In the genomic region with DNA sequence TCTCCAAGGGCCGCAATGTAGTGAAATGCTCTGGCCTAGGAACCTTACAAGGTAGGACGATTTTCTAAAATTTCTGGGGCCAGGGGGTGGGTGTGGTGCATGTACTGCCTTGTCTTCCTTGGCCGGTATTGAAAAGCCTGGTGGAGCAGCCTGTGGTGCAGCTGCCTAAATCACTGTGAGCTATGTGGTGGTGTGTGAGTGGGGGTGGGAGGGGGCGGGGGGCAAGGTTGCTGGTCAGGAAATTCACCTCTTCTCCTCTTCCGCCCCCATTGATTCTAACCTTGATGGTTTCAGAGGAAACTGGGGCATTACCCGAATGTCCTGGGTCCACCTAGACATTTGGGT, we compare ENCODE assay signal across 12 cellular contexts.
DNase-seq lines count a peak whose midpoint lies in the region; ATAC-seq, FAIRE-seq and TF ChIP-seq lines count a peak whose summit lies in the region.
"Had no signal": no experiment of that assay in that cellular context is flagged by ENCODE, and none has a peak within 500 bp of the region (broad histone marks: within the 10 kb centered on the region; RNA-seq: fewer than 3 reads in every experiment).

No MANE protein-coding gene starts in this region.

- POLR2A ChIA-PET in endothelial cell of umbilical vein (lab: Charles Lee) = interaction anchor here (0.6 to 0.9 kb wide), 2 partner anchors 8 to 90 kb away, joined by 3 read pairs; no protein-coding TSS in a partner anchor
- POLR2A ChIA-PET in activated CD4-positive, alpha-beta T cell treated with anti-CD3 and anti-CD28 coated beads for 36 hours (lab: Charles Lee) = no interaction called here

- ATAC-seq in Right ventricle myocardium superior (ENCODE audit: poor library complexity) (peak; percentile 32), right lobe of liver (peak; percentile 15 to 58 (median 39))
- ATAC-seq in activated CD4-positive, alpha-beta T cell treated with anti-CD3 and anti-CD28 coated beads for 36 hours = no peak
- ATAC-seq: activated CD8-positive, alpha-beta memory T cell treated with anti-CD3 and anti-CD28 coated beads, Interleukin-2, amount 10 ng/mL, durations not matched to agents 7 days and 5 days had no signal

- H3K4me1 ChIP-seq in endothelial cell of umbilical vein (ENCODE audit: control insufficient read depth, extremely low read depth, insufficient read depth, low read length) (peaks cover 25% of the 10 kb centered on the region), right lobe of liver (peaks cover 0 to 40% (median 7%) of the 10 kb centered on the region in 4 donors)

- no peaks in the 10 kb centered on the region for H3K9me1 ChIP-seq in endothelial cell of umbilical vein (replicated peaks; ENCODE audit: control insufficient read depth, extremely low read depth, insufficient read depth, low read length)

- H3K9ac ChIP-seq in endothelial cell of umbilical vein (replicated peaks; ENCODE audit: extremely low read depth, insufficient read depth, low read length) = peak overlapping the region; percentile 62

- H3K9me3 Mint-ChIP-seq in activated CD4-positive, alpha-beta T cell treated with anti-CD3 and anti-CD28 coated beads for 36 hours (ENCODE audit: low read depth) = no peaks in the 10 kb centered on the region
- no peaks in the 10 kb centered on the region for H3K9me3 Mint-ChIP-seq in activated T-helper 1 cell treated with anti-CD3 and anti-CD28 coated beads, Interleukin-12 subunit alpha, Interleukin-12 subunit beta, Interleukin-2, Interleukin-4 antibody, amounts not matched to agents 30 ng/mL and 10 ng/mL and 1 ng/mL, durations not matched to agents 14 hours and 24 hours and 36 hours

- H3K9me3 ChIP-seq in endothelial cell of umbilical vein (replicated peaks; ENCODE audit: control insufficient read depth, insufficient read depth, low read length) = no peaks in the 10 kb centered on the region
- no peaks in the 10 kb centered on the region for H3K9me3 ChIP-seq in right lobe of liver

- DNase-seq in Right ventricle myocardium superior = no peak
- DNase-seq in cardiac septum (ENCODE audit: low spot score) = no peak
- DNase-seq in endothelial cell of umbilical vein (ENCODE audit: low read depth, low spot score) = no peak
- DNase-seq in right lobe of liver = no peak
- no peak for DNase-seq in activated CD4-positive, alpha-beta T cell treated with anti-CD3 and anti-CD28 coated beads for 36 hours
- DNase-seq in GM19239 (ENCODE audit: insufficient read length, low spot score) = no peak
- no peak for DNase-seq in activated T-helper 1 cell treated with anti-CD3 and anti-CD28 coated beads, Interleukin-12 subunit alpha, Interleukin-12 subunit beta, Interleukin-2, Interleukin-4 antibody, amounts not matched to agents 30 ng/mL and 10 ng/mL and 1 ng/mL, durations not matched to agents 14 hours and 24 hours and 36 hours (ENCODE audit: low spot score)
- DNase-seq in GOT3 (lab: John Stamatoyannopoulos, UW) = no peak
- DNase-seq: activated CD8-positive, alpha-beta memory T cell treated with anti-CD3 and anti-CD28 coated beads, Interleukin-2, amount 10 ng/mL, durations not matched to agents 7 days and 5 days; DMS 273 treated with DMSO at 0.1 percent for 48 hours had no signal

- dilution Hi-C loops in endothelial cell of umbilical vein (cut with MboI; ENCODE audit: extremely low pct_ligation_motif_present, low sequenced_read_pairs) = no loop called here

- no peak overlapping the region for H3K4me3 ChIP-seq in endothelial cell of umbilical vein (replicated peaks in 1 of 3; ENCODE audit: insufficient read depth in 1 of 3, low read depth in 1 of 3, low read length in 3 of 3)
- H3K4me3 ChIP-seq in right lobe of liver = peak overlapping the region; percentile 15 to 52 (median 52)

- H3K36me3 Mint-ChIP-seq in activated CD4-positive, alpha-beta T cell treated with anti-CD3 and anti-CD28 coated beads for 36 hours (ENCODE audit: low read depth) = no peaks in the 10 kb centered on the region
- H3K36me3 Mint-ChIP-seq in activated T-helper 1 cell treated with anti-CD3 and anti-CD28 coated beads, Interleukin-12 subunit alpha, Interleukin-12 subunit beta, Interleukin-2, Interleukin-4 antibody, amounts not matched to agents 30 ng/mL and 10 ng/mL and 1 ng/mL, durations not matched to agents 14 hours and 24 hours and 36 hours (ENCODE audit: low read depth) = no peaks in the 10 kb centered on the region
- H3K36me3 Mint-ChIP-seq: activated CD8-positive, alpha-beta memory T cell treated with anti-CD3 and anti-CD28 coated beads, Interleukin-2, amount 10 ng/mL, durations not matched to agents 7 days and 5 days; activated naive CD8-positive, alpha-beta T cell had no signal

- no peak overlapping the region for H3K4me3 Mint-ChIP-seq in activated CD4-positive, alpha-beta T cell treated with anti-CD3 and anti-CD28 coated beads for 36 hours
- H3K4me3 Mint-ChIP-seq in activated T-helper 1 cell treated with anti-CD3 and anti-CD28 coated beads, Interleukin-12 subunit alpha, Interleukin-12 subunit beta, Interleukin-2, Interleukin-4 antibody, amounts not matched to agents 30 ng/mL and 10 ng/mL and 1 ng/mL, durations not matched to agents 14 hours and 24 hours and 36 hours = no peak overlapping the region
- H3K4me3 Mint-ChIP-seq: activated CD8-positive, alpha-beta memory T cell treated with anti-CD3 and anti-CD28 coated beads, Interleukin-2, amount 10 ng/mL, durations not matched to agents 7 days and 5 days; activated naive CD8-positive, alpha-beta T cell had no signal

- TF ChIP-seq CTCF in endothelial cell of umbilical vein (IDR thresholded peaks at IDR 0.05; ENCODE audit: extremely low read depth in 1 of 2, insufficient read depth in 1 of 2, low read depth in 1 of 2, low read length in 2 of 2) (no peak), right lobe of liver (IDR thresholded peaks at IDR 0.05) (no peak)

- no peaks in the 10 kb centered on the region for H4K20me1 ChIP-seq in endothelial cell of umbilical vein (replicated peaks; ENCODE audit: control insufficient read depth, extremely low read depth, insufficient read depth, low read length)

- no TSS peak for BruUV-seq in endothelial cell of umbilical vein (replicated peaks; lab: Mats Ljungman, UMichigan)

- H3K27ac Mint-ChIP-seq in activated CD4-positive, alpha-beta T cell treated with anti-CD3 and anti-CD28 coated beads for 36 hours = no peak overlapping the region
- H3K27ac Mint-ChIP-seq in activated T-helper 1 cell treated with anti-CD3 and anti-CD28 coated beads, Interleukin-12 subunit alpha, Interleukin-12 subunit beta, Interleukin-2, Interleukin-4 antibody, amounts not matched to agents 30 ng/mL and 10 ng/mL and 1 ng/mL, durations not matched to agents 14 hours and 24 hours and 36 hours = no peak overlapping the region
- H3K27ac Mint-ChIP-seq: activated CD8-positive, alpha-beta memory T cell treated with anti-CD3 and anti-CD28 coated beads, Interleukin-2, amount 10 ng/mL, durations not matched to agents 7 days and 5 days; activated naive CD8-positive, alpha-beta T cell had no signal

- no peak for FAIRE-seq in endothelial cell of umbilical vein (lab: Jason Lieb, UNC)
- FAIRE-seq in GM19239 (lab: Jason Lieb, UNC) = no peak
- FAIRE-seq: H54 had no signal

- H3K4me1 Mint-ChIP-seq in activated CD4-positive, alpha-beta T cell treated with anti-CD3 and anti-CD28 coated beads for 36 hours = no peaks in the 10 kb centered on the region
- no peaks in the 10 kb centered on the region for H3K4me1 Mint-ChIP-seq in activated T-helper 1 cell treated with anti-CD3 and anti-CD28 coated beads, Interleukin-12 subunit alpha, Interleukin-12 subunit beta, Interleukin-2, Interleukin-4 antibody, amounts not matched to agents 30 ng/mL and 10 ng/mL and 1 ng/mL, durations not matched to agents 14 hours and 24 hours and 36 hours (ENCODE audit: low read depth)
- H3K4me1 Mint-ChIP-seq: activated CD8-positive, alpha-beta memory T cell treated with anti-CD3 and anti-CD28 coated beads, Interleukin-2, amount 10 ng/mL, durations not matched to agents 7 days and 5 days had no signal

- no peak overlapping the region for H2AFZ ChIP-seq in endothelial cell of umbilical vein (ENCODE audit: low read depth, low read length)

- peaks cover 7% of the 10 kb centered on the region for H3K79me2 ChIP-seq in endothelial cell of umbilical vein (ENCODE audit: control insufficient read depth, insufficient read depth, low read length)

- WGBS in right lobe of liver (ENCODE audit: insufficient coverage, low coverage, low lambda C conversion rate, missing lambda C conversion rate) = 29% methylated on average over 3 of the region's 6 CpGs

- TF ChIP-seq POLR2A in endothelial cell of umbilical vein (IDR thresholded peaks at IDR 0.05; ENCODE audit: low read depth, low read length) (no peak), right lobe of liver (IDR thresholded peaks at IDR 0.05) (no peak)

- CTCF ChIA-PET in endothelial cell of umbilical vein (lab: Charles Lee) = interaction anchor here (0.8 to 2.6 kb wide), 11 partner anchors 10 to 90 kb away, joined by 3 to 11 read pairs (median 4); no protein-coding TSS in a partner anchor
- CTCF ChIA-PET in activated CD4-positive, alpha-beta T cell treated with anti-CD3 and anti-CD28 coated beads for 36 hours (lab: Charles Lee) = no interaction called here

- no peaks in the 10 kb centered on the region for H3K27me3 Mint-ChIP-seq in activated CD4-positive, alpha-beta T cell treated with anti-CD3 and anti-CD28 coated beads for 36 hours
- H3K27me3 Mint-ChIP-seq in activated T-helper 1 cell treated with anti-CD3 and anti-CD28 coated beads, Interleukin-12 subunit alpha, Interleukin-12 subunit beta, Interleukin-2, Interleukin-4 antibody, amounts not matched to agents 30 ng/mL and 10 ng/mL and 1 ng/mL, durations not matched to agents 14 hours and 24 hours and 36 hours (ENCODE audit: insufficient read depth) = peaks cover 1% of the 10 kb centered on the region

- no peaks in the 10 kb centered on the region for H3K27me3 ChIP-seq in endothelial cell of umbilical vein (ENCODE audit: control insufficient read depth in 2 of 2, insufficient read depth in 2 of 2, low read length in 2 of 2)
- no peaks in the 10 kb centered on the region for H3K27me3 ChIP-seq in right lobe of liver

- peak overlapping the region; percentile 84 for H3K4me2 ChIP-seq in endothelial cell of umbilical vein (ENCODE audit: insufficient read depth, low read length)

- peak overlapping the region; percentile 88 for H3K27ac ChIP-seq in endothelial cell of umbilical vein (ENCODE audit: insufficient read depth, low read depth, low read length)
- peak overlapping the region; percentile 60 to 94 (median 87) for H3K27ac ChIP-seq in right lobe of liver

- H3K36me3 ChIP-seq in endothelial cell of umbilical vein (ENCODE audit: control insufficient read depth in 2 of 2, extremely low read depth in 1 of 2, insufficient read depth in 2 of 2, low read length in 2 of 2) (no peaks in the 10 kb centered on the region), right lobe of liver (no peaks in the 10 kb centered on the region)

- intact Hi-C loops in Right ventricle myocardium superior (cut with DNase I) (no loop called here), cardiac septum (cut with DNase I) (no loop called here), endothelial cell of umbilical vein (cut with micrococcal nuclease) (loop anchor here (5.0 kb wide), 2 partner anchors 89 to 651 kb away; no protein-coding TSS in a partner anchor), right lobe of liver (cut with DNase I) (no loop called here)
- intact Hi-C loops in activated CD4-positive, alpha-beta T cell treated with anti-CD3 and anti-CD28 coated beads for 36 hours (cut with DNase I, micrococcal nuclease) = no loop called here
- intact Hi-C loops in activated T-helper 1 cell treated with anti-CD3 and anti-CD28 coated beads, Interleukin-12 subunit alpha, Interleukin-12 subunit beta, Interleukin-2, Interleukin-4 antibody, amounts not matched to agents 30 ng/mL and 10 ng/mL and 1 ng/mL, durations not matched to agents 14 hours and 24 hours and 36 hours (cut with micrococcal nuclease) = no loop called here

Comparison
In these comparisons a context has a peak if more than half of its experiments do, and no peak if none do; other contexts are left out.
1. H3K4me3 ChIP-seq: peak in right lobe of liver (3 of 3); none in endothelial cell of umbilical vein (0 of 3).